Comparison of ENCODE assay signal across 1 cellular context in genomic region chrX:73943900-73944581, GRCh38.
TF ChIP-seq lines count a peak whose summit lies in the region.

No MANE protein-coding gene starts in this region.

TF ChIP-seq in GM12878, 131 proteins besides CTCF, POLR2A, EP300 and RAD21 (continued from another document and continues in another):
- TF ChIP-seq ZNF687 (IDR thresholded peaks at IDR 0.05) (peak; percentile 66), NR2C1 (IDR thresholded peaks at IDR 0.05) (peak; percentile 80), NFIC (IDR thresholded peaks at IDR 0.05; ENCODE audit: low read depth, low read length) (peak; percentile 34; the same call in 1 of the 2 replicates), ZBED1 (IDR thresholded peaks at IDR 0.05; ENCODE audit: borderline replicate concordance) (peak; percentile 56; the same call in 1 of the 2 replicates), MEF2B (IDR thresholded peaks at IDR 0.05; ENCODE audit: partially characterized antibody, poor library complexity, severe bottlenecking) (peak; percentile 61), LARP7 (IDR thresholded peaks at IDR 0.05) (peak; percentile 99), TCF12 (IDR thresholded peaks at IDR 0.05; ENCODE audit: low read depth, low read length) (peak; percentile 94), ZNF274 (IDR thresholded peaks at IDR 0.05; ENCODE audit: insufficient read depth, insufficient read length) (no peak), BRCA1 (IDR thresholded peaks at IDR 0.05; ENCODE audit: low read depth, low read length) (no peak), SRF (IDR thresholded peaks at IDR 0.05; ENCODE audit: low read depth in 2 of 2, low read length in 2 of 2) (peak; percentile 56 to 91), CBFB (IDR thresholded peaks at IDR 0.05; ENCODE audit: low read depth) (peak; percentile 70; the same call in 1 of the 2 replicates), TCF3 (IDR thresholded peaks at IDR 0.05; ENCODE audit: borderline replicate concordance, insufficient read depth, low read depth, low read length) (peak; percentile 97), MLLT1 (IDR thresholded peaks at IDR 0.05) (0 out of 2 replicates have a peak, but pooled peaks have one; percentile 61), ASH2L (IDR thresholded peaks at IDR 0.05; ENCODE audit: borderline replicate concordance, low read depth) (peak; percentile 72; the same call in 1 of the 2 replicates), CBX5 (IDR thresholded peaks at IDR 0.05; ENCODE audit: low read depth) (peak; percentile 99), NR2C2 (IDR thresholded peaks at IDR 0.05; ENCODE audit: borderline replicate concordance, control insufficient read depth, insufficient read length, low read depth) (no peak), NBN (IDR thresholded peaks at IDR 0.05) (peak; percentile 96), POU2F2 (IDR thresholded peaks at IDR 0.05; ENCODE audit: borderline replicate concordance, low read depth, low read length) (peak; percentile 95), SIN3A (IDR thresholded peaks at IDR 0.05; ENCODE audit: low read depth, low read length) (peak; percentile 89), NFXL1 (IDR thresholded peaks at IDR 0.05; ENCODE audit: borderline replicate concordance) (no peak), CHD2 (IDR thresholded peaks at IDR 0.05; ENCODE audit: borderline replicate concordance, low read depth, low read length) (peak; percentile 84; the same call in 1 of the 2 replicates), MTA2 (IDR thresholded peaks at IDR 0.05; ENCODE audit: low read depth) (no peak), ZBTB33 (IDR thresholded peaks at IDR 0.05) (no peak), RELB (IDR thresholded peaks at IDR 0.05; ENCODE audit: low read depth) (peak; percentile 93), TAF1 (IDR thresholded peaks at IDR 0.05; ENCODE audit: borderline replicate concordance, low read depth, low read length) (peak; percentile 96), PKNOX1 (IDR thresholded peaks at IDR 0.05) (peak; percentile 67), NKRF (conservative IDR thresholded peaks at IDR 0.05) (peak; percentile 82), TBL1XR1 (IDR thresholded peaks at IDR 0.05; ENCODE audit: low read depth, low read length) (peak; percentile 90), YY1 (IDR thresholded peaks at IDR 0.05; ENCODE audit: low read depth, low read length) (peak; percentile 98), ZNF207 (IDR thresholded peaks at IDR 0.05; ENCODE audit: borderline replicate concordance) (peak; percentile 99), SMARCA5 (IDR thresholded peaks at IDR 0.05) (peak; percentile 99), CEBPZ (IDR thresholded peaks at IDR 0.05; ENCODE audit: low read depth, low read length) (no peak), IRF3 (IDR thresholded peaks at IDR 0.05) (peak; percentile 73), NFYA (IDR thresholded peaks at IDR 0.05; ENCODE audit: borderline replicate concordance, low read depth, low read length) (no peak), WRNIP1 (IDR thresholded peaks at IDR 0.05; ENCODE audit: borderline replicate concordance, low read depth, low read length) (no peak), NR2F1 (conservative IDR thresholded peaks at IDR 0.05) (peak; percentile 90), POLR2AphosphoS5 (IDR thresholded peaks at IDR 0.05; ENCODE audit: low read length) (peak; percentile 97)
